27 cellular contexts compared by ENCODE assay signal in the genomic region with DNA sequence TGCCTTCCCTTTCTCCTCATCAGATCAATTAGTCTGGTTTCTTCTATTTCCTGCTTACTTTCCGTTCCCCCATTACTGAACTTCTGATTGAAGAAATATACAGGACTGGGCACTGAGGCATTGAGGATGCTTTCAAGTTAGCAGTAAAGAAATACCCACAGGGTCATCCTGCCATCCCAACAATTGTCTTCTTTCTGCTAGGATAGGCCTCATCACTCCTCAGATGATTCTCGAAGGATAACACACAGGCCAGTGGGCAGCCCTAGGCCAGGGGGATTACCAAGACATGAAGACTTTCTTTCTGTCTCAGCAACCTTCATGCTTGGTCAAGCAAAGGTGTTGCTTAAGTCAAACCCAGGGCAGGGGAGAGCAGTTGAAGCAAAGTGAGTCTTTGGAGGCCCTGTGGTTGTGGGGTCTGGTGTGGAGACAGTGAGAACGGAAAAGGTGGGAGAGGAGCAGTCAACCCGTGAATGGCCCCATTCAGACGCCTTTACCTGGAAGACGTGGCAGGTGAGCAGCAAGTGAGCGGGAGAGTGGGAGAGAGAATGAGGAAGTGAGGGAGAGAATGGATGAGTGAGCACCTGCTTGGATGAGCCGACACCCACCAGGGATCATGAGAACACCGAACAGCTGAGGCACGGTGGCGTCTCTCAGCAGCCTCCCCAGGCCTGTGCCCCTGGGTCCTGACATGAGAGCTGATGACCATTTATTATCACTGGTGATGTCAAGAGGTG.
DNase-seq lines count a peak whose midpoint lies in the region; ATAC-seq and TF ChIP-seq lines count a peak whose summit lies in the region.
"Had no signal": no experiment of that assay in that cellular context is flagged by ENCODE, and none has a peak within 500 bp of the region (broad histone marks: within the 10 kb centered on the region; RNA-seq: fewer than 3 reads in every experiment).

No MANE protein-coding gene starts in this region.

- H3K4me3 Mint-ChIP-seq in neural progenitor cell, result peak overlapping the region; percentile 6
- no peak overlapping the region for H3K4me3 Mint-ChIP-seq in naive thymus-derived CD8-positive, alpha-beta T cell
- H3K4me3 Mint-ChIP-seq: activated naive CD4-positive, alpha-beta T cell treated with anti-CD3 and anti-CD28 coated beads for 36 hours; GM23338; stimulated activated naive CD8-positive, alpha-beta T cell treated with anti-CD3 and anti-CD28 coated beads, Interleukin-15, amount 100 ng/mL, for 72 hours had no signal

- TF ChIP-seq CTCF in GM06990 (IDR thresholded peaks at IDR 0.05; ENCODE audit: insufficient read depth, low read length, poor library complexity, severe bottlenecking) (no peak), OCI-LY3 (IDR thresholded peaks at IDR 0.05; ENCODE audit: low read depth, low read length) (no peak), neural progenitor cell (IDR thresholded peaks at IDR 0.05) (no peak)

- H3K27ac ChIP-seq in OCI-LY3 (ENCODE audit: low read length) (peak overlapping the region; percentile 26), neural progenitor cell (no peak overlapping the region)
- H3K27ac ChIP-seq: gastroesophageal sphincter, SJSA1 had no signal

- no peaks in the 10 kb centered on the region for H3K36me3 ChIP-seq in GM06990 (ENCODE audit: control insufficient read depth, insufficient read depth, low read length)
- peaks cover 66% of the 10 kb centered on the region for H3K36me3 ChIP-seq in OCI-LY3 (replicated peaks; ENCODE audit: low read depth, low read length)
- H3K36me3 ChIP-seq in neural progenitor cell, result no peaks in the 10 kb centered on the region
- H3K36me3 ChIP-seq: BE2C, gastroesophageal sphincter, SJSA1 had no signal

- peaks cover 2% of the 10 kb centered on the region for H3K36me3 Mint-ChIP-seq in neural progenitor cell
- peaks cover 0 to 3% (median 0%) of the 10 kb centered on the region in 3 donors for H3K36me3 Mint-ChIP-seq in naive thymus-derived CD8-positive, alpha-beta T cell

- DNase-seq in GM06990 (ENCODE audit: extremely low read depth, insufficient read length) (peak; percentile 73), neural progenitor cell (ENCODE audit: low spot score) (no peak), COLO829 (ENCODE audit: low spot score) (no peak), HUDEP-2 (lab: John Stamatoyannopoulos, UW; ENCODE audit: unreplicated experiment in 76 of 76) (no peak)
- DNase-seq in naive thymus-derived CD8-positive, alpha-beta T cell, result no peak
- DNase-seq: activated CD4-positive, alpha-beta T cell treated with anti-CD3 and anti-CD28 coated beads, Interleukin-2, amount 50 U/mL, for 48 hours; activated naive CD4-positive, alpha-beta T cell treated with anti-CD3 and anti-CD28 coated beads for 36 hours; amygdala; BE2C; COR-L47; GDM1; hippocampal formation; left colon; NCI-H1092; NCI-H2029 treated with DMSO at 0.1 percent for 48 hours; NCI-H2227 treated with DMSO at 0.1 percent for 48 hours; occipital lobe; RPMI8226; stimulated activated naive CD8-positive, alpha-beta T cell treated with anti-CD3 and anti-CD28 coated beads, Interleukin-15, amount 100 ng/mL, for 72 hours; T-helper 1 cell had no signal

- no peaks in the 10 kb centered on the region for H3K27me3 ChIP-seq in GM06990 (replicated peaks; ENCODE audit: control insufficient read depth, insufficient read depth, low read length)
- no peaks in the 10 kb centered on the region for H3K27me3 ChIP-seq in OCI-LY3 (ENCODE audit: low read depth, low read length)
- peaks cover 8% of the 10 kb centered on the region for H3K27me3 ChIP-seq in neural progenitor cell
- H3K27me3 ChIP-seq: BE2C, gastroesophageal sphincter had no signal

- peaks cover 21% of the 10 kb centered on the region for H3K79me2 ChIP-seq in OCI-LY3 (ENCODE audit: low read length)
- H3K79me2 ChIP-seq in neural progenitor cell (ENCODE audit: low read depth), result no peaks in the 10 kb centered on the region

- H2AFZ ChIP-seq in OCI-LY3 (ENCODE audit: low read depth, low read length), result no peak overlapping the region
- no peak overlapping the region for H2AFZ ChIP-seq in neural progenitor cell (replicated peaks)
- H2AFZ ChIP-seq: GM23338 had no signal

- peaks cover 47% of the 10 kb centered on the region for H3K4me1 Mint-ChIP-seq in neural progenitor cell
- H3K4me1 Mint-ChIP-seq in naive thymus-derived CD8-positive, alpha-beta T cell, result peaks cover 8 to 30% (median 16%) of the 10 kb centered on the region in 4 donors

- H3K9me3 ChIP-seq in OCI-LY3 (ENCODE audit: insufficient read depth, low read length) (peaks cover 25% of the 10 kb centered on the region), neural progenitor cell (ENCODE audit: low read depth) (no peaks in the 10 kb centered on the region)
- H3K9me3 ChIP-seq: BE2C, SJSA1 had no signal

- peaks cover 27% of the 10 kb centered on the region for H3K9me3 Mint-ChIP-seq in neural progenitor cell
- no peaks in the 10 kb centered on the region for H3K9me3 Mint-ChIP-seq in naive thymus-derived CD8-positive, alpha-beta T cell

- POLR2A ChIA-PET in naive thymus-derived CD8-positive, alpha-beta T cell (lab: Charles Lee), result no interaction called here

- peak; percentile 42 for ATAC-seq in GM18511 (IDR thresholded peaks at IDR 0.05; ENCODE audit: unreplicated experiment)
- ATAC-seq in GM19395 (IDR thresholded peaks at IDR 0.05; ENCODE audit: unreplicated experiment), result no peak
- no peak for ATAC-seq in naive thymus-derived CD8-positive, alpha-beta T cell
- ATAC-seq: activated CD4-positive, CD25-positive, alpha-beta regulatory T cell treated with anti-CD3 and anti-CD28 coated beads, Interleukin-2, amount 50 U/mL, for 24 hours; gastroesophageal sphincter; GM23338; left colon; stimulated activated naive CD8-positive, alpha-beta T cell treated with anti-CD3 and anti-CD28 coated beads, Interleukin-15, amount 100 ng/mL, for 72 hours had no signal

- peaks cover 18% of the 10 kb centered on the region for H3F3A ChIP-seq in neural progenitor cell (ENCODE audit: low read depth)

- no peak overlapping the region; the same call in 1 of the 2 replicates for H3K4me2 ChIP-seq in OCI-LY3 (ENCODE audit: low read length)
- no peak overlapping the region for H3K4me2 ChIP-seq in neural progenitor cell
- H3K4me2 ChIP-seq: GM23338 had no signal

- peaks cover 43% of the 10 kb centered on the region for H3K4me1 ChIP-seq in OCI-LY3 (ENCODE audit: low read length)
- H3K4me1 ChIP-seq in neural progenitor cell, result peaks cover 23% of the 10 kb centered on the region
- H3K4me1 ChIP-seq: SJSA1 had no signal

- H3K9ac ChIP-seq in OCI-LY3 (ENCODE audit: low read length) (no peak overlapping the region), neural progenitor cell (no peak overlapping the region)

- H3K27me3 Mint-ChIP-seq in neural progenitor cell (ENCODE audit: insufficient read depth, low read depth), result peaks cover 37% of the 10 kb centered on the region
- H3K27me3 Mint-ChIP-seq in naive thymus-derived CD8-positive, alpha-beta T cell, result peaks cover 3 to 23% (median 12%) of the 10 kb centered on the region in 5 donors

- H4K20me1 ChIP-seq in OCI-LY3 (ENCODE audit: insufficient read depth, low read length) (no peaks in the 10 kb centered on the region), neural progenitor cell (ENCODE audit: low read depth) (no peaks in the 10 kb centered on the region)

- H3K27ac Mint-ChIP-seq in neural progenitor cell, result peak overlapping the region; percentile 5
- no peak overlapping the region for H3K27ac Mint-ChIP-seq in naive thymus-derived CD8-positive, alpha-beta T cell
- H3K27ac Mint-ChIP-seq: activated naive CD4-positive, alpha-beta T cell treated with anti-CD3 and anti-CD28 coated beads for 36 hours; GM23338; stimulated activated naive CD8-positive, alpha-beta T cell treated with anti-CD3 and anti-CD28 coated beads, Interleukin-15, amount 100 ng/mL, for 72 hours had no signal

- H3K4me3 ChIP-seq in GM06990 (replicated peaks; ENCODE audit: low read depth, low read length) (no peak overlapping the region), OCI-LY3 (ENCODE audit: low read length) (no peak overlapping the region), neural progenitor cell (no peak overlapping the region)
- H3K4me3 ChIP-seq: gastroesophageal sphincter, GM23338, SJSA1 had no signal
